In the genomic region with DNA sequence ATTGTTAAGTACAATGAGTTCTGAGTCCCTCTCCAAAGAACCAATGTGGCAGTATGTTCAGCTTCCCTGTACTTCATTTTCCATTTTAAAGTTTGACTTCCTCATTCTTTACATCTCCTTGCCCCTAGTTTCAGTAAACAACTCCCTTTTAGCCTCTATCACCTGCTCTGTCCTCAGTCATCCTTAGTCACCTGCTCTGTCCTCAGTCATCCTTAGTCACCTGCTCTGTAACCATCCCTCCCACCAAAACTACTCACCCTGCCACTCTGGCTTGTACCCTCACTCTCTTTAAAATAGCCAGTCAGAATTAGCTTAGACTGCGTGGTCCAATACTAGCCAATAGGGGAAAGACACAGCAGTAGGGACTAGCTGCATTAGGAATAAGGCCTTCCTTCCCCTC, we compare ENCODE assay signal across 7 cellular contexts.
DNase-seq lines count a peak whose midpoint lies in the region; ATAC-seq, FAIRE-seq and TF ChIP-seq lines count a peak whose summit lies in the region.
"Not testable (repeated sequence)": the region's sequence is repeated elsewhere in the genome, so short reads cannot be mapped to it uniquely, and the experiment has no call there.

No MANE protein-coding gene starts in this region.

- not testable (repeated sequence) for H3K4me3 ChIP-seq in PC-3 (ENCODE audit: low read length); bronchial epithelial cell (ENCODE audit: low read depth, low read length); esophagus squamous epithelium; muscle layer of colon (ENCODE audit: low read depth in 1 of 2, low read length in 2 of 2); stomach smooth muscle (ENCODE audit: low read length in 2 of 2)

- H3K9me2 ChIP-seq in PC-3 (replicated peaks; ENCODE audit: low read length) = not testable (repeated sequence)

- not testable (repeated sequence) for H3K9ac ChIP-seq in PC-3 (ENCODE audit: low read length); muscle layer of colon (ENCODE audit: low read length); stomach smooth muscle (ENCODE audit: low read length in 2 of 2)

- H4K20me1 ChIP-seq in PC-3 (ENCODE audit: low read length) = not testable (repeated sequence)

- not testable (repeated sequence) for BruUV-seq in PC-3 (replicated peaks; lab: Mats Ljungman, UMichigan)

- H3K27ac ChIP-seq in PC-3 (ENCODE audit: low read length) (peak overlapping the region; percentile 68), esophagus squamous epithelium (peak overlapping the region; percentile 7 to 38 (median 20)), muscle layer of colon (ENCODE audit: low read depth, low read length) (peak overlapping the region; percentile 7), stomach smooth muscle (ENCODE audit: low read length) (peak overlapping the region; percentile 32)

- WGBS in esophagus squamous epithelium, 2 donors = 86 to 90% methylated on average over 1 of the region's 1 CpG

- peaks cover 11% of the 10 kb centered on the region; the same call in 1 of the 2 replicates for H3K9me3 ChIP-seq in PC-3 (ENCODE audit: low read length)
- peaks cover 0 to 12% (median 0%) of the 10 kb centered on the region in 3 donors for H3K9me3 ChIP-seq in esophagus squamous epithelium
- not testable (repeated sequence) for H3K9me3 ChIP-seq in muscle layer of colon (ENCODE audit: low read length); stomach smooth muscle (ENCODE audit: control insufficient read depth in 2 of 2, low read length in 2 of 2)

- H3K4me1 Mint-ChIP-seq in activated CD4-positive, alpha-beta memory T cell treated with anti-CD3 and anti-CD28 coated beads for 36 hours (ENCODE audit: low read depth) = not testable (repeated sequence)

- ATAC-seq in PC-3 = peak; percentile 49

- CTCF ChIA-PET in PC-3 (lab: Charles Lee); activated CD4-positive, alpha-beta memory T cell treated with anti-CD3 and anti-CD28 coated beads for 36 hours (lab: Charles Lee): not testable (repeated sequence)

- not testable (repeated sequence) for H2AFZ ChIP-seq in PC-3 (ENCODE audit: low read length)

- H3K36me3 ChIP-seq in PC-3 (ENCODE audit: low read depth, low read length); bronchial epithelial cell (ENCODE audit: control insufficient read depth, insufficient read depth, low read length); esophagus squamous epithelium; muscle layer of colon (ENCODE audit: insufficient read depth, low read length); stomach smooth muscle (ENCODE audit: control insufficient read depth in 2 of 2, insufficient read depth in 2 of 2, low read length in 2 of 2): not testable (repeated sequence)

- H3K79me2 ChIP-seq in PC-3 (ENCODE audit: low read length) = not testable (repeated sequence)

- H3K27me3 ChIP-seq in PC-3 (ENCODE audit: low read length); bronchial epithelial cell (ENCODE audit: control insufficient read depth, insufficient read depth, low read length); esophagus squamous epithelium; muscle layer of colon (ENCODE audit: control insufficient read depth in 1 of 2, insufficient read depth in 2 of 2, low read length in 2 of 2); stomach smooth muscle (ENCODE audit: control insufficient read depth in 1 of 2, insufficient read depth in 2 of 2, low read length in 2 of 2): not testable (repeated sequence)

- H3K4me2 ChIP-seq in PC-3 (ENCODE audit: low read length) = not testable (repeated sequence)

- H3K36me3 Mint-ChIP-seq in activated CD4-positive, alpha-beta memory T cell treated with anti-CD3 and anti-CD28 coated beads for 36 hours = not testable (repeated sequence)

- H3K27ac Mint-ChIP-seq in activated CD4-positive, alpha-beta memory T cell treated with anti-CD3 and anti-CD28 coated beads for 36 hours = not testable (repeated sequence)

- TF ChIP-seq POLR2A in esophagus squamous epithelium (IDR thresholded peaks at IDR 0.05) = not testable (repeated sequence)

- POLR2A ChIA-PET in PC-3 (lab: Charles Lee; ENCODE audit: unreplicated experiment); activated CD4-positive, alpha-beta memory T cell treated with anti-CD3 and anti-CD28 coated beads for 36 hours (lab: Charles Lee): not testable (repeated sequence)

- H3K27me3 Mint-ChIP-seq in activated CD4-positive, alpha-beta memory T cell treated with anti-CD3 and anti-CD28 coated beads for 36 hours = not testable (repeated sequence)

- DNase-seq in HTR-8/SVneo (ENCODE audit: insufficient read length, low spot score); esophagus squamous epithelium (lab: John Stamatoyannopoulos, UW): not testable (repeated sequence)
- peak; percentile 70 for DNase-seq in PC-3
- DNase-seq in activated CD4-positive, alpha-beta memory T cell treated with anti-CD3 and anti-CD28 coated beads for 36 hours = peak; percentile 32
- DNase-seq in bronchial epithelial cell (ENCODE audit: low read depth) = peak; percentile 74

- not testable (repeated sequence) for H3K4me3 Mint-ChIP-seq in activated CD4-positive, alpha-beta memory T cell treated with anti-CD3 and anti-CD28 coated beads for 36 hours

- not testable (repeated sequence) for TF ChIP-seq CTCF in PC-3 (conservative IDR thresholded peaks at IDR 0.05; ENCODE audit: low read depth, low read length); bronchial epithelial cell (IDR thresholded peaks at IDR 0.05; ENCODE audit: insufficient read depth, low read length, severe bottlenecking); esophagus squamous epithelium (IDR thresholded peaks at IDR 0.05)

- intact Hi-C loops in PC-3 (cut with micrococcal nuclease); activated CD4-positive, alpha-beta memory T cell treated with anti-CD3 and anti-CD28 coated beads for 36 hours (cut with micrococcal nuclease); esophagus squamous epithelium (cut with DNase I): not testable (repeated sequence)

- H3F3A ChIP-seq in PC-3 (ENCODE audit: low read length, unreplicated experiment) = not testable (repeated sequence)

- H3K9me3 Mint-ChIP-seq in activated CD4-positive, alpha-beta memory T cell treated with anti-CD3 and anti-CD28 coated beads for 36 hours = not testable (repeated sequence)

- not testable (repeated sequence) for H3K4me1 ChIP-seq in PC-3 (ENCODE audit: insufficient read depth, low read length)
- H3K4me1 ChIP-seq in esophagus squamous epithelium = peaks cover 10 to 27% (median 17%) of the 10 kb centered on the region in 3 donors
- H3K4me1 ChIP-seq in muscle layer of colon (ENCODE audit: insufficient read depth, low read length) = peaks cover 46% of the 10 kb centered on the region
- peaks cover 24% of the 10 kb centered on the region for H3K4me1 ChIP-seq in stomach smooth muscle (ENCODE audit: control insufficient read depth, insufficient read depth, low read length)

- peak; percentile 16 for FAIRE-seq in HTR-8/SVneo (lab: Jason Lieb, UNC)
- FAIRE-seq in bronchial epithelial cell (lab: Jason Lieb, UNC) = not testable (repeated sequence)

Comparison
In these comparisons a context has a peak if more than half of its experiments do, and no peak if none do; other contexts are left out.
1. H3K27ac ChIP-seq: peak in every context shown above with its lines; median percentile 68 in PC-3; 32 in stomach smooth muscle; 20 in esophagus squamous epithelium; 7 in muscle layer of colon.